14 cellular contexts compared by ENCODE assay signal in genomic region chr11:32939046-32939445, GRCh38. TPM values are rescaled to one million over a fixed set of nuclear protein-coding genes. Genes with fewer than 3 reads are reported as not detected.
DNase-seq lines count a peak whose midpoint lies in the region; ATAC-seq and TF ChIP-seq lines count a peak whose summit lies in the region.
"Had no signal": no experiment of that assay in that cellular context is flagged by ENCODE, and none has a peak within 500 bp of the region (broad histone marks: within the 10 kb centered on the region; RNA-seq: fewer than 3 reads in every experiment).

No MANE protein-coding gene starts in this region.

- no peak overlapping the region for H3K4me3 Mint-ChIP-seq in chondrocyte (ENCODE audit: unreplicated experiment)
- H3K4me3 Mint-ChIP-seq: CD4-positive, alpha-beta T cell; naive thymus-derived CD8-positive, alpha-beta T cell; stimulated activated effector memory CD8-positive, alpha-beta T cell treated with anti-CD3 and anti-CD28 coated beads, Interleukin-12 subunit alpha, Interleukin-12 subunit beta, amount 100 ng/mL, for 72 hours had no signal

- peak; percentile 54 for ATAC-seq in GM18861 (IDR thresholded peaks at IDR 0.05; ENCODE audit: unreplicated experiment)
- ATAC-seq in GM21723 (IDR thresholded peaks at IDR 0.05; ENCODE audit: unreplicated experiment) = peak; percentile 66
- ATAC-seq in HG03354 (IDR thresholded peaks at IDR 0.05; ENCODE audit: poor library complexity, severe bottlenecking, unreplicated experiment) = peak; percentile 72
- no peak for ATAC-seq in GM18873 (IDR thresholded peaks at IDR 0.05; ENCODE audit: low FRiP score, unreplicated experiment)
- ATAC-seq: naive thymus-derived CD8-positive, alpha-beta T cell; stimulated activated effector memory CD8-positive, alpha-beta T cell treated with anti-CD3 and anti-CD28 coated beads, Interleukin-12 subunit alpha, Interleukin-12 subunit beta, amount 100 ng/mL, for 72 hours had no signal

- H3K4me1 Mint-ChIP-seq in chondrocyte (ENCODE audit: low read depth) = peaks cover 14% of the 10 kb centered on the region
- H3K4me1 Mint-ChIP-seq: stimulated activated effector memory CD8-positive, alpha-beta T cell treated with anti-CD3 and anti-CD28 coated beads, Interleukin-12 subunit alpha, Interleukin-12 subunit beta, amount 100 ng/mL, for 72 hours had no signal

- H3K36me3 Mint-ChIP-seq in chondrocyte (ENCODE audit: low read depth) = peaks cover 12% of the 10 kb centered on the region

- H3K27me3 Mint-ChIP-seq in chondrocyte (ENCODE audit: low read depth) = no peaks in the 10 kb centered on the region
- H3K27me3 Mint-ChIP-seq: CD4-positive, alpha-beta T cell; naive thymus-derived CD8-positive, alpha-beta T cell; progenitor cell of endocrine pancreas had no signal

- DNase-seq in AG08396 (ENCODE audit: low spot score) (peak; percentile 17), chondrocyte (ENCODE audit: low spot score) (no peak), anterior cingulate cortex (lab: John Stamatoyannopoulos, UW) (no peak), HPDE6-E6E7 (ENCODE audit: extremely low spot score) (no peak)
- DNase-seq: CD4-positive, alpha-beta T cell; cortex of kidney; naive thymus-derived CD8-positive, alpha-beta T cell; NCI-H69 had no signal

- no peaks in the 10 kb centered on the region for H3K9me3 Mint-ChIP-seq in chondrocyte (ENCODE audit: low read depth)
- H3K9me3 Mint-ChIP-seq: stimulated activated effector memory CD8-positive, alpha-beta T cell treated with anti-CD3 and anti-CD28 coated beads, Interleukin-12 subunit alpha, Interleukin-12 subunit beta, amount 100 ng/mL, for 72 hours had no signal

- no peak overlapping the region for H3K27ac Mint-ChIP-seq in chondrocyte (ENCODE audit: unreplicated experiment)
- H3K27ac Mint-ChIP-seq: CD4-positive, alpha-beta T cell; progenitor cell of endocrine pancreas; stimulated activated effector memory CD8-positive, alpha-beta T cell treated with anti-CD3 and anti-CD28 coated beads, Interleukin-12 subunit alpha, Interleukin-12 subunit beta, amount 100 ng/mL, for 72 hours had no signal

- TF ChIP-seq CTCF in chondrocyte (IDR thresholded peaks at IDR 0.05) = no peak

RNA-seq across cellular contexts. Expression of gene QSER1, which starts 46.4 kb away (rescaled TPM):
- total RNA-seq in chondrocyte = 19.9 to 24.2 TPM (median 21.3 TPM) in 3 replicates
